ENCODE assay signal across 12 cellular contexts in genomic region chr20:34459209-34459608, GRCh38.
"Had no signal": no experiment of that assay in that cellular context is flagged by ENCODE, and none has a peak within 500 bp of the region (broad histone marks: within the 10 kb centered on the region; RNA-seq: fewer than 3 reads in every experiment).

No MANE protein-coding gene starts in this region.

- H3K79me2 ChIP-seq: parathyroid adenoma had no signal

- H3K4me1 ChIP-seq: parathyroid adenoma, transverse colon had no signal

- H3K27ac ChIP-seq: left ventricle myocardium inferior, parathyroid adenoma, skin epidermis, transverse colon had no signal

- H3K9me3 Mint-ChIP-seq: activated naive CD8-positive, alpha-beta T cell treated with anti-CD3 and anti-CD28 coated beads, Interleukin-2, amount 10 ng/mL, durations not matched to agents 7 days and 5 days; activated T-cell treated with anti-CD3 and anti-CD28 coated beads, Interleukin-2, amount 50 U/mL, for 4 hours had no signal

- ATAC-seq: activated CD4-positive, CD25-positive, alpha-beta regulatory T cell treated with anti-CD3 and anti-CD28 coated beads, Interleukin-2, amount 50 U/mL, for 24 hours; activated T-cell treated with anti-CD3 and anti-CD28 coated beads, Interleukin-2, amount 50 U/mL, for 4 hours had no signal

- H3K27me3 ChIP-seq: transverse colon had no signal

- H3K9me3 ChIP-seq: left ventricle myocardium inferior, transverse colon had no signal

- H3K27ac Mint-ChIP-seq: activated naive CD8-positive, alpha-beta T cell treated with anti-CD3 and anti-CD28 coated beads, Interleukin-2, amount 10 ng/mL, durations not matched to agents 7 days and 5 days had no signal

- H2AFZ ChIP-seq: parathyroid adenoma had no signal

- H3K4me3 ChIP-seq: left ventricle myocardium inferior, skin epidermis, transverse colon had no signal

- H3K4me3 Mint-ChIP-seq: activated naive CD8-positive, alpha-beta T cell treated with anti-CD3 and anti-CD28 coated beads, Interleukin-2, amount 10 ng/mL, durations not matched to agents 7 days and 5 days; activated T-cell treated with anti-CD3 and anti-CD28 coated beads, Interleukin-2, amount 50 U/mL, for 4 hours had no signal

- H3K27me3 Mint-ChIP-seq: activated naive CD8-positive, alpha-beta T cell treated with anti-CD3 and anti-CD28 coated beads, Interleukin-2, amount 10 ng/mL, durations not matched to agents 7 days and 5 days had no signal

- DNase-seq: activated CD4-positive, alpha-beta T cell treated with anti-CD3 and anti-CD28 coated beads, Interleukin-2, amount 50 U/mL, for 4 hours; activated gamma-delta T cell treated with Interleukin-2 at 50 U/mL for 16 hours; activated naive CD8-positive, alpha-beta T cell treated with anti-CD3 and anti-CD28 coated beads, Interleukin-2, amount 10 ng/mL, durations not matched to agents 7 days and 5 days; activated T-cell treated with anti-CD3 and anti-CD28 coated beads, Interleukin-2, amount 50 U/mL, for 4 hours; aorta; effector CD4-positive, alpha-beta T cell; left ventricle myocardium inferior; T-helper 2 cell; transverse colon had no signal
